20 cellular contexts compared by ENCODE assay signal in genomic region chr11:39569784-39570183, GRCh38.
DNase-seq lines count a peak whose midpoint lies in the region; ATAC-seq and TF ChIP-seq lines count a peak whose summit lies in the region.
"Had no signal": no experiment of that assay in that cellular context is flagged by ENCODE, and none has a peak within 500 bp of the region (broad histone marks: within the 10 kb centered on the region; RNA-seq: fewer than 3 reads in every experiment).

No MANE protein-coding gene starts in this region.

- H4K20me1 ChIP-seq in neural progenitor cell (ENCODE audit: low read depth): no peaks in the 10 kb centered on the region
- H4K20me1 ChIP-seq in smooth muscle cell (ENCODE audit: low read depth): no peaks in the 10 kb centered on the region

- ATAC-seq in HG03159 (IDR thresholded peaks at IDR 0.05; ENCODE audit: unreplicated experiment) (no peak), GM19455 (IDR thresholded peaks at IDR 0.05; ENCODE audit: unreplicated experiment) (no peak)
- ATAC-seq: HCT116 had no signal

- no peaks in the 10 kb centered on the region for H3K36me3 ChIP-seq in neural progenitor cell
- H3K36me3 ChIP-seq in smooth muscle cell (ENCODE audit: low read depth): no peaks in the 10 kb centered on the region
- H3K36me3 ChIP-seq: BE2C had no signal

- no peak overlapping the region for H3K4me2 ChIP-seq in neural progenitor cell
- H3K4me2 ChIP-seq in smooth muscle cell: peak overlapping the region; percentile 76

- H3K4me3 Mint-ChIP-seq in neural progenitor cell: no peak overlapping the region
- H3K4me3 Mint-ChIP-seq: CD4-positive, CD25-positive, alpha-beta regulatory T cell; CD8-positive, alpha-beta memory T cell; HFFc6 had no signal

- H3K4me3 ChIP-seq in neural progenitor cell (no peak overlapping the region), smooth muscle cell (no peak overlapping the region)

- peaks cover 14% of the 10 kb centered on the region for H3K9me3 Mint-ChIP-seq in neural progenitor cell

- peak overlapping the region; percentile 55 for H3K27ac Mint-ChIP-seq in neural progenitor cell
- H3K27ac Mint-ChIP-seq: CD4-positive, CD25-positive, alpha-beta regulatory T cell; CD8-positive, alpha-beta memory T cell; HFFc6 had no signal

- WGBS in smooth muscle cell (ENCODE audit: low lambda C conversion rate): 94% methylated on average over 2 of the region's 2 CpGs

- H3K9me3 ChIP-seq in neural progenitor cell (ENCODE audit: low read depth): no peaks in the 10 kb centered on the region
- no peaks in the 10 kb centered on the region for H3K9me3 ChIP-seq in smooth muscle cell (replicated peaks; ENCODE audit: low read depth)
- H3K9me3 ChIP-seq: BE2C, Caco-2 had no signal

- TF ChIP-seq CTCF in neural progenitor cell (IDR thresholded peaks at IDR 0.05): no peak
- TF ChIP-seq CTCF in smooth muscle cell (IDR thresholded peaks at IDR 0.05; ENCODE audit: borderline replicate concordance, insufficient read depth, poor library complexity, severe bottlenecking): no peak

- H2AFZ ChIP-seq in neural progenitor cell (replicated peaks): peak overlapping the region; percentile 6
- H2AFZ ChIP-seq in smooth muscle cell (ENCODE audit: low read depth): peak overlapping the region; percentile 80

- H3K36me3 Mint-ChIP-seq in neural progenitor cell: no peaks in the 10 kb centered on the region
- H3K36me3 Mint-ChIP-seq: CD4-positive, CD25-positive, alpha-beta regulatory T cell; CD8-positive, alpha-beta memory T cell had no signal

- H3K79me2 ChIP-seq in neural progenitor cell (ENCODE audit: low read depth) (no peaks in the 10 kb centered on the region), smooth muscle cell (ENCODE audit: low read depth) (no peaks in the 10 kb centered on the region)

- H3K9ac ChIP-seq in neural progenitor cell: no peak overlapping the region
- H3K9ac ChIP-seq in smooth muscle cell (ENCODE audit: low read depth): peak overlapping the region; percentile 42

- peak; percentile 14 for DNase-seq in Ammon's horn (ENCODE audit: low spot score)
- peak; percentile 39 for DNase-seq in inferior parietal cortex (ENCODE audit: extremely low spot score)
- peak; percentile 2 for DNase-seq in neural progenitor cell (ENCODE audit: low spot score)
- no peak for DNase-seq in smooth muscle cell (lab: John Stamatoyannopoulos, UW; ENCODE audit: unreplicated experiment)
- no peak for DNase-seq in NCI-H2171 (lab: John Stamatoyannopoulos, UW)
- DNase-seq in erythroblast (lab: John Stamatoyannopoulos, UW): no peak
- DNase-seq: 8988T; BE2C; C1 segment of cervical spinal cord; Caco-2; CD4-positive, CD25-positive, alpha-beta regulatory T cell; CD8-positive, alpha-beta memory T cell; DMS79; GDM1; GOT3; H7; HFFc6 had no signal

- H3K27me3 Mint-ChIP-seq in neural progenitor cell (ENCODE audit: insufficient read depth, low read depth): no peaks in the 10 kb centered on the region
- H3K27me3 Mint-ChIP-seq: CD4-positive, CD25-positive, alpha-beta regulatory T cell; CD8-positive, alpha-beta memory T cell had no signal

- no peaks in the 10 kb centered on the region for H3F3A ChIP-seq in neural progenitor cell (ENCODE audit: low read depth)
- H3F3A ChIP-seq in smooth muscle cell (ENCODE audit: low read depth): no peaks in the 10 kb centered on the region

- peaks cover 3% of the 10 kb centered on the region for H3K4me1 ChIP-seq in neural progenitor cell
- H3K4me1 ChIP-seq in smooth muscle cell (ENCODE audit: low read depth): peaks cover 9% of the 10 kb centered on the region
- H3K4me1 ChIP-seq: BE2C, Caco-2 had no signal

- H3K4me1 Mint-ChIP-seq in neural progenitor cell: peaks cover 8% of the 10 kb centered on the region
- H3K4me1 Mint-ChIP-seq: CD4-positive, CD25-positive, alpha-beta regulatory T cell; CD8-positive, alpha-beta memory T cell had no signal

- H3K27me3 ChIP-seq in neural progenitor cell (no peaks in the 10 kb centered on the region), smooth muscle cell (ENCODE audit: low read depth) (no peaks in the 10 kb centered on the region)
- H3K27me3 ChIP-seq: BE2C had no signal

- no peak for TF ChIP-seq POLR2A in erythroblast (IDR thresholded peaks at IDR 0.05; ENCODE audit: low read length)

- H3K27ac ChIP-seq in neural progenitor cell (no peak overlapping the region), smooth muscle cell (ENCODE audit: low read depth) (peak overlapping the region; percentile 69)

Comparison
In these comparisons a context has a peak if more than half of its experiments do, and no peak if none do; other contexts are left out.
1. DNase-seq: peak in Ammon's horn (single experiment), inferior parietal cortex (single experiment) and neural progenitor cell (single experiment); none in smooth muscle cell (single experiment), NCI-H2171 (single experiment) and erythroblast (0 of 2).